Comparison of ENCODE assay signal across 1 cellular context in genomic region chr1:198678901-198679329, GRCh38.
TF ChIP-seq lines count a peak whose summit lies in the region.

No MANE protein-coding gene starts in this region.

TF ChIP-seq in GM23338, 12 proteins besides CTCF, POLR2A, EP300 and RAD21 (continued from another document):
- TF ChIP-seq, protein P1, sequence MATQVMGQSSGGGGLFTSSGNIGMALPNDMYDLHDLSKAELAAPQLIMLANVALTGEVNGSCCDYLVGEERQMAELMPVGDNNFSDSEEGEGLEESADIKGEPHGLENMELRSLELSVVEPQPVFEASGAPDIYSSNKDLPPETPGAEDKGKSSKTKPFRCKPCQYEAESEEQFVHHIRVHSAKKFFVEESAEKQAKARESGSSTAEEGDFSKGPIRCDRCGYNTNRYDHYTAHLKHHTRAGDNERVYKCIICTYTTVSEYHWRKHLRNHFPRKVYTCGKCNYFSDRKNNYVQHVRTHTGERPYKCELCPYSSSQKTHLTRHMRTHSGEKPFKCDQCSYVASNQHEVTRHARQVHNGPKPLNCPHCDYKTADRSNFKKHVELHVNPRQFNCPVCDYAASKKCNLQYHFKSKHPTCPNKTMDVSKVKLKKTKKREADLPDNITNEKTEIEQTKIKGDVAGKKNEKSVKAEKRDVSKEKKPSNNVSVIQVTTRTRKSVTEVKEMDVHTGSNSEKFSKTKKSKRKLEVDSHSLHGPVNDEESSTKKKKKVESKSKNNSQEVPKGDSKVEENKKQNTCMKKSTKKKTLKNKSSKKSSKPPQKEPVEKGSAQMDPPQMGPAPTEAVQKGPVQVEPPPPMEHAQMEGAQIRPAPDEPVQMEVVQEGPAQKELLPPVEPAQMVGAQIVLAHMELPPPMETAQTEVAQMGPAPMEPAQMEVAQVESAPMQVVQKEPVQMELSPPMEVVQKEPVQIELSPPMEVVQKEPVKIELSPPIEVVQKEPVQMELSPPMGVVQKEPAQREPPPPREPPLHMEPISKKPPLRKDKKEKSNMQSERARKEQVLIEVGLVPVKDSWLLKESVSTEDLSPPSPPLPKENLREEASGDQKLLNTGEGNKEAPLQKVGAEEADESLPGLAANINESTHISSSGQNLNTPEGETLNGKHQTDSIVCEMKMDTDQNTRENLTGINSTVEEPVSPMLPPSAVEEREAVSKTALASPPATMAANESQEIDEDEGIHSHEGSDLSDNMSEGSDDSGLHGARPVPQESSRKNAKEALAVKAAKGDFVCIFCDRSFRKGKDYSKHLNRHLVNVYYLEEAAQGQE (IDR thresholded peaks at IDR 0.05; ENCODE audit: unreplicated experiment): no peak
- TF ChIP-seq EZH2phosphoT487 (IDR thresholded peaks at IDR 0.05; ENCODE audit: unreplicated experiment) (no peak), CREB1 (CRISPR knock-in tag; IDR thresholded peaks at IDR 0.05; ENCODE audit: low read depth) (no peak)
- TF ChIP-seq, protein P2, sequence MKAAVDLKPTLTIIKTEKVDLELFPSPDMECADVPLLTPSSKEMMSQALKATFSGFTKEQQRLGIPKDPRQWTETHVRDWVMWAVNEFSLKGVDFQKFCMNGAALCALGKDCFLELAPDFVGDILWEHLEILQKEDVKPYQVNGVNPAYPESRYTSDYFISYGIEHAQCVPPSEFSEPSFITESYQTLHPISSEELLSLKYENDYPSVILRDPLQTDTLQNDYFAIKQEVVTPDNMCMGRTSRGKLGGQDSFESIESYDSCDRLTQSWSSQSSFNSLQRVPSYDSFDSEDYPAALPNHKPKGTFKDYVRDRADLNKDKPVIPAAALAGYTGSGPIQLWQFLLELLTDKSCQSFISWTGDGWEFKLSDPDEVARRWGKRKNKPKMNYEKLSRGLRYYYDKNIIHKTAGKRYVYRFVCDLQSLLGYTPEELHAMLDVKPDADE (IDR thresholded peaks at IDR 0.05): no peak
